In the genomic region with DNA sequence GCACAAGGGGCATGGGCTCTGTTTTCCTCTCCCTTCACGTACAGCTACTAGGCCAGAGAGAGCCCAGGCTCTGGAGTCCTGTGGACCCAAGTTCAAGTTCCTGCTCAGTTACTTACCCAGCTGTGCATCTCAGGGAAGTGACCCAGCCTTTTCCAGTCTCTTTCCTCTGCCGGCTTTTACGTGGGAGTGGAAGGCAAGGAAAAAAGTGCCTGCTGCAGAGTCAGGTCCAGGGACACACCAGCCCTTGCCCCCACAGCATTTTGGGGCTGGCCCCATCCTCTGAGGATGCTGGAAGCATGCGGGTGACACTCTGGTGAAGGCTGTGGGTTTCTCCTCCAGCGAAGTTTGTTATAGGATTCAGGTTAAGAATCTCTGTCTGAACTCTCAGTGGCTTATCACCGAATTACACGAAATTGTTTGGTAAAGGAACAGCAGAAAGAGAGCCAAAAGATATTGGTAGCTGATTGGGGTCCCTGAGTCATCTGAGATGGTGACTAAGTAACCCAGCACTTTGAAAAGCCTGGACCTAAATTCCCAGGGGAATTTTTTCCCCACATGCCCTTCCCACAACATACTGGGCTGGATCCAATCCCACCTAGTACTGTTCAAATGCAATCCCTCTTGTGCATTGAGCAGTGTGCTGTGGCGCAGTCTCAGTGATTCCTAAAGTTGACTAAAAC, we compare ENCODE assay signal across 15 cellular contexts.
DNase-seq lines count a peak whose midpoint lies in the region; TF ChIP-seq lines count a peak whose summit lies in the region.
"Had no signal": no experiment of that assay in that cellular context is flagged by ENCODE, and none has a peak within 500 bp of the region (broad histone marks: within the 10 kb centered on the region; RNA-seq: fewer than 3 reads in every experiment).

No MANE protein-coding gene starts in this region.

- no peak overlapping the region for H3K27ac ChIP-seq in HEK293 (ENCODE audit: extremely low read depth, low read depth, low read length)
- no peak overlapping the region for H3K27ac ChIP-seq in vagina
- H3K27ac ChIP-seq: coronary artery, heart left ventricle, lower lobe of right lung had no signal

- TF ChIP-seq POLR2A in vagina (IDR thresholded peaks at IDR 0.05) (no peak), erythroblast (IDR thresholded peaks at IDR 0.05; ENCODE audit: low read length) (no peak)

- H3K36me3 ChIP-seq in HEK293 (ENCODE audit: control insufficient read depth in 2 of 2, insufficient read depth in 1 of 2, low read length in 2 of 2) (no peaks in the 10 kb centered on the region), vagina (no peaks in the 10 kb centered on the region)
- H3K36me3 ChIP-seq: heart left ventricle, lower lobe of right lung had no signal

- H3K27me3 ChIP-seq in vagina: no peaks in the 10 kb centered on the region
- H3K27me3 ChIP-seq: heart left ventricle had no signal

- CTCF ChIA-PET in HEK293 (lab: Yijun Ruan, JAX): interaction anchor here (0.6 kb wide), 2 partner anchors 76 to 269 kb away, joined by 3 read pairs; no protein-coding TSS in a partner anchor

- POLR2A ChIA-PET in HEK293 (lab: Yijun Ruan, JAX): no interaction called here

- TF ChIP-seq CTCF in HEK293 (tag by site-specific recombination; IDR thresholded peaks at IDR 0.05): no peak
- no peak for TF ChIP-seq CTCF in vagina (IDR thresholded peaks at IDR 0.05)

- intact Hi-C loops in vagina (cut with DNase I): no loop called here

- DNase-seq in ACHN: peak; percentile 38
- peak; percentile 88 for DNase-seq in amniotic epithelial cell (ENCODE audit: low read depth)
- peak; percentile 17 for DNase-seq in kidney tubule cell (ENCODE audit: low spot score)
- DNase-seq in activated naive CD4-positive, alpha-beta T cell treated with Interleukin-2 at 50 U/mL for 16 hours: no peak
- no peak for DNase-seq in vagina (ENCODE audit: extremely low spot score in 2 of 2)
- DNase-seq in SHP77 treated with DMSO at 0.1 percent for 48 hours (lab: John Stamatoyannopoulos, UW): no peak
- DNase-seq in erythroblast (lab: John Stamatoyannopoulos, UW): no peak
- DNase-seq: activated CD4-positive, alpha-beta T cell treated with anti-CD3 and anti-CD28 coated beads for 4 hours; CD4-positive, alpha-beta T cell; GOT3; lower lobe of right lung; NCI-H524 had no signal

- H3K4me1 ChIP-seq in HEK293 (ENCODE audit: control insufficient read depth, insufficient read depth, low read length) (peaks cover 15% of the 10 kb centered on the region), vagina (no peaks in the 10 kb centered on the region)

- in situ Hi-C loops in ACHN (cut with HindIII; ENCODE audit: low pct_ligation_motif_present, low pct_unique_long_range_greater_than_20kb, low sequenced_read_pairs): no loop called here

- H3K9me3 ChIP-seq in HEK293 (ENCODE audit: control insufficient read depth, insufficient read depth, low read depth, low read length): no peaks in the 10 kb centered on the region
- no peaks in the 10 kb centered on the region for H3K9me3 ChIP-seq in vagina
- H3K9me3 ChIP-seq: heart left ventricle, lower lobe of right lung had no signal

- H3K4me3 ChIP-seq in HEK293 (ENCODE audit: low read depth, low read length) (no peak overlapping the region), vagina (no peak overlapping the region)
- H3K4me3 ChIP-seq: coronary artery, heart left ventricle, lower lobe of right lung had no signal

TF ChIP-seq in HEK293, 187 proteins besides CTCF, POLR2A, EP300 and RAD21:
- peak; percentile 65; the same call in 1 of the 2 replicates for TF ChIP-seq ZNF629 (tag by site-specific recombination; IDR thresholded peaks at IDR 0.05)
- no peak for TF ChIP-seq ZNF37A (tag by site-specific recombination; IDR thresholded peaks at IDR 0.05)
- TF ChIP-seq, protein P1, sequence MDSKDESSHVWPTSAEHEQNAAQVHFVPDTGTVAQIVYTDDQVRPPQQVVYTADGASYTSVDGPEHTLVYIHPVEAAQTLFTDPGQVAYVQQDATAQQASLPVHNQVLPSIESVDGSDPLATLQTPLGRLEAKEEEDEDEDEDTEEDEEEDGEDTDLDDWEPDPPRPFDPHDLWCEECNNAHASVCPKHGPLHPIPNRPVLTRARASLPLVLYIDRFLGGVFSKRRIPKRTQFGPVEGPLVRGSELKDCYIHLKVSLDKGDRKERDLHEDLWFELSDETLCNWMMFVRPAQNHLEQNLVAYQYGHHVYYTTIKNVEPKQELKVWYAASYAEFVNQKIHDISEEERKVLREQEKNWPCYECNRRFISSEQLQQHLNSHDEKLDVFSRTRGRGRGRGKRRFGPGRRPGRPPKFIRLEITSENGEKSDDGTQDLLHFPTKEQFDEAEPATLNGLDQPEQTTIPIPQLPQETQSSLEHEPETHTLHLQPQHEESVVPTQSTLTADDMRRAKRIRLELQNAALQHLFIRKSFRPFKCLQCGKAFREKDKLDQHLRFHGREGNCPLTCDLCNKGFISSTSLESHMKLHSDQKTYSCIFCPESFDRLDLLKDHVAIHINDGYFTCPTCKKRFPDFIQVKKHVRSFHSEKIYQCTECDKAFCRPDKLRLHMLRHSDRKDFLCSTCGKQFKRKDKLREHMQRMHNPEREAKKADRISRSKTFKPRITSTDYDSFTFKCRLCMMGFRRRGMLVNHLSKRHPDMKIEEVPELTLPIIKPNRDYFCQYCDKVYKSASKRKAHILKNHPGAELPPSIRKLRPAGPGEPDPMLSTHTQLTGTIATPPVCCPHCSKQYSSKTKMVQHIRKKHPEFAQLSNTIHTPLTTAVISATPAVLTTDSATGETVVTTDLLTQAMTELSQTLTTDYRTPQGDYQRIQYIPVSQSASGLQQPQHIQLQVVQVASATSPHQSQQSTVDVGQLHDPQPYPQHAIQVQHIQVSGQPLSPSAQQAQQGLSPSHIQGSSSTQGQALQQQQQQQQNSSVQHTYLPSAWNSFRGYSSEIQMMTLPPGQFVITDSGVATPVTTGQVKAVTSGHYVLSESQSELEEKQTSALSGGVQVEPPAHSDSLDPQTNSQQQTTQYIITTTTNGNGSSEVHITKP (tag by site-specific recombination; IDR thresholded peaks at IDR 0.05): peak; percentile 34; the same call in 1 of the 2 replicates
- TF ChIP-seq ZNF2 (tag by site-specific recombination; IDR thresholded peaks at IDR 0.05): no peak
- TF ChIP-seq ZNF248 (tag by site-specific recombination; IDR thresholded peaks at IDR 0.05): no peak
- peak; percentile 48 for TF ChIP-seq ZNF660 (tag by site-specific recombination; IDR thresholded peaks at IDR 0.05)
- no peak for TF ChIP-seq SP3 (tag by site-specific recombination; IDR thresholded peaks at IDR 0.05)
- TF ChIP-seq, protein P2, sequence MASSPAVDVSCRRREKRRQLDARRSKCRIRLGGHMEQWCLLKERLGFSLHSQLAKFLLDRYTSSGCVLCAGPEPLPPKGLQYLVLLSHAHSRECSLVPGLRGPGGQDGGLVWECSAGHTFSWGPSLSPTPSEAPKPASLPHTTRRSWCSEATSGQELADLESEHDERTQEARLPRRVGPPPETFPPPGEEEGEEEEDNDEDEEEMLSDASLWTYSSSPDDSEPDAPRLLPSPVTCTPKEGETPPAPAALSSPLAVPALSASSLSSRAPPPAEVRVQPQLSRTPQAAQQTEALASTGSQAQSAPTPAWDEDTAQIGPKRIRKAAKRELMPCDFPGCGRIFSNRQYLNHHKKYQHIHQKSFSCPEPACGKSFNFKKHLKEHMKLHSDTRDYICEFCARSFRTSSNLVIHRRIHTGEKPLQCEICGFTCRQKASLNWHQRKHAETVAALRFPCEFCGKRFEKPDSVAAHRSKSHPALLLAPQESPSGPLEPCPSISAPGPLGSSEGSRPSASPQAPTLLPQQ (tag by site-specific recombination; IDR thresholded peaks at IDR 0.05): 0 out of 2 replicates have a peak, but pooled peaks have one; percentile 36
- TF ChIP-seq ZNF600 (tag by site-specific recombination; IDR thresholded peaks at IDR 0.05): peak; percentile 66
- TF ChIP-seq ZNF175 (tag by site-specific recombination; IDR thresholded peaks at IDR 0.05): no peak
- TF ChIP-seq, protein P3, sequence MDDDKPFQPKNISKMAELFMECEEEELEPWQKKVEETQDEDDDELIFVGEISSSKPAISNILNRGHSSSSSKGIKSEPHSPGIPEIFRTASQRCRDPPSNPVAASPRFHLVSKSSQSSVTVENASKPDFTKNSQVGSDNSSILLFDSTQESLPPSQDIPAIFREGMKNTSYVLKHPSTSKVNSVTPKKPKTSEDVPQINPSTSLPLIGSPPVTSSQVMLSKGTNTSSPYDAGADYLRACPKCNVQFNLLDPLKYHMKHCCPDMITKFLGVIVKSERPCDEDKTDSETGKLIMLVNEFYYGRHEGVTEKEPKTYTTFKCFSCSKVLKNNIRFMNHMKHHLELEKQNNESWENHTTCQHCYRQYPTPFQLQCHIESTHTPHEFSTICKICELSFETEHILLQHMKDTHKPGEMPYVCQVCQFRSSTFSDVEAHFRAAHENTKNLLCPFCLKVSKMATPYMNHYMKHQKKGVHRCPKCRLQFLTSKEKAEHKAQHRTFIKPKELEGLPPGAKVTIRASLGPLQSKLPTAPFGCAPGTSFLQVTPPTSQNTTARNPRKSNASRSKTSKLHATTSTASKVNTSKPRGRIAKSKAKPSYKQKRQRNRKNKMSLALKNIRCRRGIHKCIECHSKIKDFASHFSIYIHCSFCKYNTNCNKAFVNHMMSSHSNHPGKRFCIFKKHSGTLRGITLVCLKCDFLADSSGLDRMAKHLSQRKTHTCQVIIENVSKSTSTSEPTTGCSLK (tag by site-specific recombination; IDR thresholded peaks at IDR 0.05): no peak
- TF ChIP-seq ZNF560 (tag by site-specific recombination; IDR thresholded peaks at IDR 0.05; ENCODE audit: borderline replicate concordance): no peak
- no peak for TF ChIP-seq ZNF274 (IDR thresholded peaks at IDR 0.05; ENCODE audit: low read length)
- no peak for TF ChIP-seq ZNF274 (tag by site-specific recombination; IDR thresholded peaks at IDR 0.05; ENCODE audit: borderline replicate concordance)
- TF ChIP-seq ZBTB17 (tag by site-specific recombination; IDR thresholded peaks at IDR 0.05): no peak

Comparison
In these comparisons a context has a peak if more than half of its experiments do, and no peak if none do; other contexts are left out.
1. DNase-seq: peak in ACHN (single experiment), amniotic epithelial cell (single experiment) and kidney tubule cell (single experiment); none in activated naive CD4-positive, alpha-beta T cell treated with Interleukin-2 at 50 U/mL for 16 hours (single experiment), vagina (0 of 2), SHP77 treated with DMSO at 0.1 percent for 48 hours (single experiment) and erythroblast (0 of 2).